In the genomic region with DNA sequence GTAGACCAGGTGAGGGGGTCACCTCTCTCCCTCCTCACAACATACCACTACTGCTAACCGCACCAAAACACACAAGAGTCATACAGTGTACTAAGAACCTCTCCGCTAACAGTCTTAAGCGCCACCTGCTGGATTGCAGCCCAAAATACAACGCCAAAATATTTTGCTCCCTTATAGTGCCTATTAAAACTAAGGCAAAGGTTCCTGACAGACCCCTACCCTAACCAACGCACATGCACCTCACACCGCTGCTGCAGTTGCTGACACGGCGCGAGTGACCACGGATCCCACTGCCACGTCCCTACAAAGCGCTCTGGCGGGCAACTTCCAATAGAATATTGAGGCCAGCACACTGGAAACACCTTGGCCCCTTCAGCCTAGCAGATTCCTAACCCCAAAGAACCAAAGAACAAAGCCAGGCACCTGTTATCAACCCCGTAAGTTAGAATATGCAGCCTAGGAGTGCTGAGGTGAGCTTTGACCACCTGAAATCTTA, we compare ENCODE assay signal across 8 cellular contexts.
A peak's percentile ranks its signal among the peaks of the same experiment; 100 is the strongest.
DNase-seq lines count a peak whose midpoint lies in the region; ATAC-seq, FAIRE-seq and TF ChIP-seq lines count a peak whose summit lies in the region.

No MANE protein-coding gene starts in this region.

- H3K4me2 ChIP-seq in K562 (ENCODE audit: insufficient read depth, low read length), result no peak overlapping the region

- BruUV-seq in K562 (replicated peaks; lab: Mats Ljungman, UMichigan), result no TSS peak

- no peaks in the 10 kb centered on the region for H3K4me1 ChIP-seq in K562 (replicated peaks in 1 of 2; ENCODE audit: control insufficient read depth in 2 of 2, insufficient read depth in 2 of 2, low read length in 2 of 2)
- no peaks in the 10 kb centered on the region for H3K4me1 ChIP-seq in left lung

- no peak overlapping the region for H3K27ac ChIP-seq in K562 (ENCODE audit: extremely low read depth, low read depth, low read length)
- H3K27ac ChIP-seq in left lung, result no peak overlapping the region

- peak; percentile 36 to 63 (median 52) for TF ChIP-seq CTCF in K562 (IDR thresholded peaks at IDR 0.05 in 2 of 3, conservative IDR thresholded peaks at IDR 0.05 in 1 of 3; ENCODE audit: insufficient read depth in 2 of 3, low read depth in 1 of 3, low read length in 3 of 3)
- peak; percentile 38 to 42 for TF ChIP-seq CTCF in left lung (IDR thresholded peaks at IDR 0.05)

- CTCF ChIA-PET in K562 (lab: Yijun Ruan, JAX; ENCODE audit: low intra/inter-chr PET ratio), result no interaction called here

- intact Hi-C loops in K562 (cut with micrococcal nuclease) (loop anchor here (2.0 kb wide), 1 partner anchor 710 kb away; no protein-coding TSS in a partner anchor), left lung (cut with DNase I) (no loop called here)

- H3K4me3 ChIP-seq in K562 (no peak overlapping the region), left lung (no peak overlapping the region)

- DNase-seq in DMS153 (lab: John Stamatoyannopoulos, UW), result peak; percentile 27
- peak; percentile 2 for DNase-seq in NCI-H2171 (lab: John Stamatoyannopoulos, UW)
- DNase-seq in K562 (ENCODE audit: extremely low read depth in 1 of 4, low spot score in 3 of 4), result peak in 2 of 4 experiments; percentile 9 to 15
- peak; percentile 54 to 60 for DNase-seq in left lung
- no peak for DNase-seq in NCI-H1436 treated with DMSO at 0.1 percent for 48 hours (lab: John Stamatoyannopoulos, UW)
- DNase-seq in midbrain (lab: John Stamatoyannopoulos, UW), result no peak

- H3K9me1 ChIP-seq in K562 (ENCODE audit: control insufficient read depth, insufficient read depth, low read length), result no peaks in the 10 kb centered on the region

- TF ChIP-seq RAD21 in K562 (CRISPR knock-in tag; conservative IDR thresholded peaks at IDR 0.05 in 1 of 2, IDR thresholded peaks at IDR 0.05 in 1 of 2), result peak; percentile 27 to 59; a peak in 3 of 4 replicates

- under 1% methylated on average over 14 of the region's 14 CpGs for whole genome bisulfite sequencing in K562 (ENCODE audit: insufficient coverage, low coverage, missing lambda C conversion rate)

- no peak overlapping the region for H2AFZ ChIP-seq in K562 (ENCODE audit: low read depth, low read length)

- no peaks in the 10 kb centered on the region for H3K27me3 ChIP-seq in K562 (ENCODE audit: control insufficient read depth in 2 of 2, insufficient read depth in 2 of 2, low read length in 2 of 2)
- H3K27me3 ChIP-seq in left lung, result no peaks in the 10 kb centered on the region

- H4K20me1 ChIP-seq in K562 (replicated peaks; ENCODE audit: control insufficient read depth, insufficient read depth, low read length), result no peaks in the 10 kb centered on the region

- no peak overlapping the region for H3K9ac ChIP-seq in K562 (ENCODE audit: insufficient read depth in 1 of 2, low read depth in 2 of 2, low read length in 2 of 2)

- TF ChIP-seq POLR2A in K562 (conservative IDR thresholded peaks at IDR 0.05), result no peak

- ATAC-seq in GM18858 (IDR thresholded peaks at IDR 0.05; ENCODE audit: unreplicated experiment) (peak; percentile 96), HG02885 (IDR thresholded peaks at IDR 0.05; ENCODE audit: poor library complexity, unreplicated experiment) (peak; percentile 97), K562 (peak; percentile 76), left lung (peak; percentile 86)

- FAIRE-seq in K562 (lab: Jason Lieb, UNC), result no peak

- in situ Hi-C loops in K562 (cut with MboI), result no loop called here

- H3K79me2 ChIP-seq in K562 (ENCODE audit: control insufficient read depth, insufficient read depth, low read length), result no peaks in the 10 kb centered on the region

- H3K36me3 ChIP-seq in K562 (ENCODE audit: control insufficient read depth, insufficient read depth, low read length) (no peaks in the 10 kb centered on the region), left lung (no peaks in the 10 kb centered on the region)

- TF ChIP-seq EP300 in K562 (IDR thresholded peaks at IDR 0.05; ENCODE audit: low read length), result no peak

- POLR2A ChIA-PET in K562 (lab: Yijun Ruan, JAX), result no interaction called here

- H3K9me3 ChIP-seq in K562 (replicated peaks; ENCODE audit: control insufficient read depth, insufficient read depth, low read depth, low read length), result 0 out of 2 replicates have a peak, but pooled peaks cover 5% of the 10 kb centered on the region
- peaks cover 0 to 13% of the 10 kb centered on the region in 2 donors for H3K9me3 ChIP-seq in left lung

TF ChIP-seq in K562, 482 proteins besides CTCF, POLR2A, EP300 and RAD21:
- no peak for TF ChIP-seq ZNF146 (CRISPR knock-in tag; IDR thresholded peaks at IDR 0.05; ENCODE audit: unreplicated experiment)
- TF ChIP-seq SMC3 (conservative IDR thresholded peaks at IDR 0.05; ENCODE audit: insufficient read depth, low read depth, low read length), result 0 out of 2 replicates have a peak, but pooled peaks have one; percentile 27

Comparison
In these comparisons a context has a peak if more than half of its experiments do, and no peak if none do; other contexts are left out.
1. DNase-seq: peak in DMS153 (single experiment), NCI-H2171 (single experiment) and left lung (2 of 2); none in NCI-H1436 treated with DMSO at 0.1 percent for 48 hours (single experiment) and midbrain (single experiment).
2. Peak in every context shown above with its lines, with median percentiles within 50 percentile points of each other: ATAC-seq.